ENCODE assay signal across 9 cellular contexts in genomic region chrX:130084651-130085237, GRCh38. TPM values are rescaled to one million over a fixed set of nuclear protein-coding genes. Genes with fewer than 3 reads are reported as not detected.
A peak's percentile ranks its signal among the peaks of the same experiment; 100 is the strongest.
DNase-seq lines count a peak whose midpoint lies in the region; ATAC-seq lines count a peak whose summit lies in the region.
"Had no signal": no experiment of that assay in that cellular context is flagged by ENCODE, and none has a peak within 500 bp of the region (broad histone marks: within the 10 kb centered on the region; RNA-seq: fewer than 3 reads in every experiment).

No MANE protein-coding gene starts in this region.

- H3K36me3 Mint-ChIP-seq in T-helper 17 cell (ENCODE audit: low read depth) = no peaks in the 10 kb centered on the region

- peak; percentile 67 for DNase-seq in activated CD8-positive, alpha-beta memory T cell treated with anti-CD3 and anti-CD28 coated beads for 24 hours
- no peak for DNase-seq in activated CD8-positive, alpha-beta memory T cell treated with anti-CD3 and anti-CD28 coated beads, Interleukin-2, amount 50 U/mL, for 4 hours
- DNase-seq in T-helper 17 cell (no peak), mesenteric fat pad (ENCODE audit: low spot score) (no peak), inferior parietal cortex (ENCODE audit: extremely low spot score) (no peak), hepatic stellate cell (ENCODE audit: low spot score) (no peak)
- DNase-seq in stimulated activated naive CD8-positive, alpha-beta T cell treated with anti-CD3 and anti-CD28 coated beads, Interleukin-15, Interleukin-2, amounts not matched to agents 100 U/mL and 50 U/mL, for 24 hours = peak; percentile 14
- DNase-seq: stimulated activated CD4-positive, alpha-beta T cell treated with anti-CD3 and anti-CD28 coated beads, Interleukin-2, amount 100 ng/mL, for 48 hours had no signal

- no peaks in the 10 kb centered on the region for H3K9me3 ChIP-seq in T-helper 17 cell (ENCODE audit: control insufficient read depth, low read length, poor library complexity, severe bottlenecking)

- peaks cover 33% of the 10 kb centered on the region for H3K4me1 Mint-ChIP-seq in T-helper 17 cell

- H3K27me3 Mint-ChIP-seq in T-helper 17 cell = no peaks in the 10 kb centered on the region

- ATAC-seq in HG02852 (IDR thresholded peaks at IDR 0.05; ENCODE audit: unreplicated experiment) = peak; percentile 44
- ATAC-seq in T-helper 17 cell = no peak
- peak; percentile 24 for ATAC-seq in stimulated activated naive CD8-positive, alpha-beta T cell treated with anti-CD3 and anti-CD28 coated beads, Interleukin-15, Interleukin-2, amounts not matched to agents 100 U/mL and 50 U/mL, for 24 hours

- peak overlapping the region; percentile 90 for H3K4me3 Mint-ChIP-seq in T-helper 17 cell

- H3K27ac Mint-ChIP-seq in T-helper 17 cell = peak overlapping the region; percentile 82

RNA-seq across cellular contexts. Expression of gene ELF4, which starts 25.6 kb away (rescaled TPM):
- total RNA-seq in T-helper 17 cell (10 to 100 TPM; 28.4 to 34.6 TPM), mesenteric fat pad (14.3 TPM)

Comparison
In these comparisons a context has a peak if more than half of its experiments do, and no peak if none do; other contexts are left out.
1. DNase-seq: peak in activated CD8-positive, alpha-beta memory T cell treated with anti-CD3 and anti-CD28 coated beads for 24 hours (single experiment) and stimulated activated naive CD8-positive, alpha-beta T cell treated with anti-CD3 and anti-CD28 coated beads, Interleukin-15, Interleukin-2, amounts not matched to agents 100 U/mL and 50 U/mL, for 24 hours (single experiment); none in activated CD8-positive, alpha-beta memory T cell treated with anti-CD3 and anti-CD28 coated beads, Interleukin-2, amount 50 U/mL, for 4 hours (single experiment), T-helper 17 cell (0 of 3), mesenteric fat pad (single experiment), inferior parietal cortex (single experiment) and hepatic stellate cell (single experiment).